15 cellular contexts compared by ENCODE assay signal in genomic region chr10:69497611-69498390, GRCh38. TPM values are rescaled to one million over a fixed set of nuclear protein-coding genes. Genes with fewer than 3 reads are reported as not detected.
DNase-seq lines count a peak whose midpoint lies in the region; ATAC-seq, FAIRE-seq and TF ChIP-seq lines count a peak whose summit lies in the region.
"Had no signal": no experiment of that assay in that cellular context is flagged by ENCODE, and none has a peak within 500 bp of the region (broad histone marks: within the 10 kb centered on the region; RNA-seq: fewer than 3 reads in every experiment).

No MANE protein-coding gene starts in this region.

- intact Hi-C loops in lower lobe of right lung (cut with DNase I), result no loop called here

- H3K9me3 ChIP-seq in lower lobe of right lung (no peaks in the 10 kb centered on the region), stomach smooth muscle (ENCODE audit: control insufficient read depth in 2 of 2, low read length in 2 of 2) (no peaks in the 10 kb centered on the region)

- no peak for TF ChIP-seq CTCF in lower lobe of right lung (IDR thresholded peaks at IDR 0.05)
- no peak for TF ChIP-seq CTCF in GM20000 (IDR thresholded peaks at IDR 0.05; ENCODE audit: extremely low read depth, missing control alignments)

- H3K27me3 ChIP-seq in lower lobe of right lung (ENCODE audit: low read depth), result no peaks in the 10 kb centered on the region
- no peaks in the 10 kb centered on the region for H3K27me3 ChIP-seq in stomach smooth muscle (ENCODE audit: control insufficient read depth in 1 of 2, insufficient read depth in 2 of 2, low read length in 2 of 2)

- no peak overlapping the region for H3K4me3 ChIP-seq in lower lobe of right lung
- H3K4me3 ChIP-seq in stomach smooth muscle (ENCODE audit: low read length in 2 of 2), result no peak overlapping the region
- H3K4me3 ChIP-seq: PC-9 had no signal

- peaks cover 8% of the 10 kb centered on the region for H3K36me3 ChIP-seq in lower lobe of right lung
- peaks cover 12 to 14% of the 10 kb centered on the region in 2 donors for H3K36me3 ChIP-seq in stomach smooth muscle (ENCODE audit: control insufficient read depth in 2 of 2, insufficient read depth in 2 of 2, low read length in 2 of 2)

- H3K4me1 ChIP-seq in lower lobe of right lung (peaks cover 2% of the 10 kb centered on the region), stomach smooth muscle (ENCODE audit: control insufficient read depth, insufficient read depth, low read length) (peaks cover 85% of the 10 kb centered on the region)

- H3K27ac ChIP-seq in angular gyrus (ENCODE audit: low read depth, low read length) (peak overlapping the region; percentile 33), lower lobe of right lung (no peak overlapping the region), stomach smooth muscle (ENCODE audit: low read length) (peak overlapping the region; percentile 84)
- H3K27ac ChIP-seq: PC-9 had no signal

- no peak for TF ChIP-seq POLR2A in GM12891 (IDR thresholded peaks at IDR 0.05; ENCODE audit: low read depth, low read length)

- ATAC-seq in lower lobe of right lung, result no peak
- ATAC-seq in GM21619 (IDR thresholded peaks at IDR 0.05; ENCODE audit: unreplicated experiment), result no peak

- FAIRE-seq in GM12891 (lab: Jason Lieb, UNC), result no peak
- FAIRE-seq: GM12892 had no signal

- peak; percentile 63 for DNase-seq in activated effector memory CD4-positive, alpha-beta T cell treated with anti-CD3 and anti-CD28 coated beads, Interleukin-2, amount 50 U/mL, for 16 hours
- DNase-seq in activated effector memory CD4-positive, alpha-beta T cell treated with Interleukin-2 at 50 U/mL for 16 hours, result no peak
- DNase-seq in lower lobe of right lung, result peak; percentile 42
- DNase-seq in GM12891 (ENCODE audit: insufficient read length, low spot score), result no peak
- no peak for DNase-seq in GM20000 (ENCODE audit: low spot score)
- DNase-seq: 8988T, EL, foreskin fibroblast, NCI-H2029, NCI-H526, PC-9 had no signal

- peak overlapping the region in 1 of 2 donors; percentile 16 for H3K9ac ChIP-seq in stomach smooth muscle (ENCODE audit: low read length in 2 of 2)

TF ChIP-seq in GM12891, 5 proteins besides CTCF, POLR2A, EP300 and RAD21:
- TF ChIP-seq SPI1 (IDR thresholded peaks at IDR 0.05; ENCODE audit: low read depth, low read length), result no peak
- TF ChIP-seq TAF1 (IDR thresholded peaks at IDR 0.05; ENCODE audit: low read depth, low read length), result no peak
- no peak for TF ChIP-seq PAX5 (IDR thresholded peaks at IDR 0.05; ENCODE audit: insufficient read depth, low read length, severe bottlenecking)
- TF ChIP-seq POLR2AphosphoS5 (IDR thresholded peaks at IDR 0.05; ENCODE audit: low read depth, low read length), result no peak
- TF ChIP-seq POU2F2 (IDR thresholded peaks at IDR 0.05; ENCODE audit: low read depth, low read length), result no peak

RNA-seq across cellular contexts. Expression of gene TSPAN15, which starts 46.5 kb away (rescaled TPM):
- 46.1 TPM for total RNA-seq in lower lobe of right lung
- polyA plus RNA-seq in GM12891 (2012; ENCODE audit: low read depth, missing spikeins), result 2.2 TPM

Comparison
In these comparisons a context has a peak if more than half of its experiments do, and no peak if none do; other contexts are left out.
1. DNase-seq: peak in activated effector memory CD4-positive, alpha-beta T cell treated with anti-CD3 and anti-CD28 coated beads, Interleukin-2, amount 50 U/mL, for 16 hours (single experiment) and lower lobe of right lung (single experiment); none in activated effector memory CD4-positive, alpha-beta T cell treated with Interleukin-2 at 50 U/mL for 16 hours (single experiment), GM12891 (single experiment) and GM20000 (single experiment).